In the genomic region with DNA sequence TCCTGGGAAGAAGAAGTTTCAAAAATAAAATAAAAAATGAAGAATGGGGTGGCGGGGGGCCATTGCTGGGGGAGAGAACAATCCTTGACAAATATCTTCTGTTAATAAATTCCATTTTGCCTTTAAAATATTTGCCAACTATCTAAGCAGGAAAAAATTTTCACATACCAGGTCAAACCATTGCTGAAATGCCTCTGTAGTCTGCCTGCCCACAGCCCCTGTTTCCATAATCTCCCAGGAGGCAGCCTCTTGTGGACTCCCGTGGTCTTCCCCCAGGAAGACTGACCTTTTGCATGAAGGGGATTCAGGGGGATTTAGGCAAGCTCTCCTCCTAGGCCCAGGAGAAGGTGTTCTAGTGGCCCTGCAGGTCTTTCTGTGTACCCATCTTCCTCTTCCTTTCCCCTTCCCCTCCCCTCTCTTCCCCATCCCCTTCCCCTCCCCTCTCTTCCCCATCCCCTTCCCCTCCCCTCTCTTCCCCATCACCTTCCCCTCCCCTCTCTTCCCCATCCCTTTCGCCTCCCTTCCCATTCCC, we compare ENCODE assay signal across 13 cellular contexts.
"Had no signal": no experiment of that assay in that cellular context is flagged by ENCODE, and none has a peak within 500 bp of the region (broad histone marks: within the 10 kb centered on the region; RNA-seq: fewer than 3 reads in every experiment).

No MANE protein-coding gene starts in this region.

- H3K9me3 ChIP-seq: suprapubic skin had no signal

- H3K27ac ChIP-seq: skin epidermis, suprapubic skin had no signal

- H3K4me3 ChIP-seq: lung, skin epidermis, suprapubic skin had no signal

- H3K36me3 ChIP-seq: suprapubic skin had no signal

- H3K27me3 ChIP-seq: suprapubic skin had no signal

- DNase-seq: activated CD4-positive, alpha-beta memory T cell treated with anti-CD3 and anti-CD28 coated beads for 36 hours; activated CD4-positive, alpha-beta T cell treated with anti-CD3 and anti-CD28 coated beads for 36 hours; activated naive CD8-positive, alpha-beta T cell treated with anti-CD3 and anti-CD28 coated beads for 36 hours; activated T-cell treated with anti-CD3 and anti-CD28 coated beads for 4 hours; effector memory CD8-positive, alpha-beta T cell; foreskin fibroblast; hypothalamus; naive B cell; stimulated activated CD4-positive, alpha-beta T cell treated with anti-CD3 and anti-CD28 coated beads, Interleukin-15, amount 100 ng/mL, for 24 hours; stimulated activated CD4-positive, alpha-beta T cell treated with anti-CD3 and anti-CD28 coated beads, Interleukin-2, amount 100 ng/mL, for 48 hours had no signal
